Comparison of ENCODE assay signal across 8 cellular contexts in the genomic region with DNA sequence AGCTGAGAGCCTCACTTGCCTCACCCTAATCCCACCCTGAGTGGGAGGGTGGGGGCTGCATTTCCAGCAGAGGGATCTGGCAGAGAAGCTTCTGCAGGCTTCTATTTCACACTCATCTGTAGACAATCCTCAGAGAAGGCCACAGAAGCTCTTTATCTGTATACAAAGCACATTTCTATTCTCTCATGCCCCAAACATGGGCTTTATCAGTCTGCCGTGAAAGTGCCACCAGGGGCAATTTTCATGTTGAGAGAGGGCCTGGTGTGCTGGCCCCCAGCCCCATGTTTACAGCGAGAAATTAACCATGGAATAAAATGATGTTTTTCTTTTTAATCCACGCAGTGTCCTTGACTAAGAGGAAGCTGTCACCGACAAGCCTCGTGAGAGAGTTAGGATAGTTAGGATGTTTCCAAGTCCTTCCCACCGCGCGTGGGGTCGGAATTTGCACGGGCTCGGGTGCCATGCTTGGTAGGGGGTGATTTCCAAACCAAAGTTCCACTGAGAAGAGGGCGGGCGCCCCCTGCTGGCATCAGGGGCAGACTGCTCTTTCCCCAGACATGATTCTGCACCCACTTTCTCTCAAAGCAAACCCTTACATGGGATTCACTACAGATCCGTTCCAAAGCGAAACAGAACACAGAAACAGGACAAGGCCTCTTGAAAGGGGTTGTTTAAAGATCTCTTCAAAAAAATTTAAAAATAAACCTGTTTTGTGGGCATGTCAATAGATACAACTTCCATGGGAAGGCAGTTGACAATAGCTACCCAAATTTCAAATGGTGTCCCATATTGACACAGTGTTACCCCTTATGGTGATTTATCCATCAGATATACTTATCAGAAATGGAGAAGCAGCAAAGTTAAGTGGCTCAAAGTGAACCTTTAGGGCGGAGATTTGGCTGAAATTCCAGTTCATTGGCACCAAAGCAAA. TPM values are rescaled to one million over a fixed set of nuclear protein-coding genes. Genes with fewer than 3 reads are reported as not detected.
DNase-seq lines count a peak whose midpoint lies in the region; ATAC-seq and TF ChIP-seq lines count a peak whose summit lies in the region.

No MANE protein-coding gene starts in this region.

- H3K4me3 ChIP-seq in coronary artery (no peak overlapping the region), lung (no peak overlapping the region)

- H3K27ac ChIP-seq in coronary artery (no peak overlapping the region), lung (ENCODE audit: low read depth in 1 of 2, low read length in 1 of 2) (no peak overlapping the region)

- no peaks in the 10 kb centered on the region for H3K27me3 ChIP-seq in lung (ENCODE audit: control insufficient read depth, insufficient read depth)

- H3K36me3 ChIP-seq in lung (ENCODE audit: control insufficient read depth in 2 of 2, insufficient read depth in 2 of 2, low read length in 2 of 2), result no peaks in the 10 kb centered on the region

- DNase-seq in A172 (ENCODE audit: low spot score) (peak; percentile 35), GM13977 (ENCODE audit: low spot score) (peak; percentile 80), NCI-H2171 treated with DMSO at 0.1 percent for 48 hours (lab: John Stamatoyannopoulos, UW) (peak; percentile 65), coronary artery (ENCODE audit: low spot score) (no peak), lung (ENCODE audit: low spot score) (peak; percentile 74)
- DNase-seq in activated CD4-positive, alpha-beta T cell treated with anti-CD3 and anti-CD28 coated beads, Interleukin-2, amount 50 U/mL, for 1 hour, result peak; percentile 78
- peak; percentile 31 for DNase-seq in stimulated activated CD8-positive, alpha-beta memory T cell treated with anti-CD3 and anti-CD28 coated beads, Interleukin-12 subunit alpha, Interleukin-12 subunit beta, amount 100 ng/mL, for 24 hours (ENCODE audit: extremely low read depth)

- TF ChIP-seq CTCF in GM13977 (IDR thresholded peaks at IDR 0.05; ENCODE audit: extremely low read depth, insufficient read depth, missing control alignments) (peak; percentile 90), coronary artery (IDR thresholded peaks at IDR 0.05) (peak; percentile 86), lung (IDR thresholded peaks at IDR 0.05; ENCODE audit: control extremely low read depth, extremely low read depth) (peak; percentile 57)

- H3K4me1 ChIP-seq in lung (ENCODE audit: control insufficient read depth in 2 of 2, insufficient read depth in 2 of 2, low read length in 2 of 2), result peaks cover 0 to 3% of the 10 kb centered on the region in 2 donors

- peaks cover 0 to 18% of the 10 kb centered on the region in 2 donors for H3K9me3 ChIP-seq in lung (ENCODE audit: control insufficient read depth in 2 of 2, insufficient read depth in 1 of 2, low read length in 1 of 2)

- WGBS in lung, 2 donors, result 16 to 20% methylated on average over 16 of the region's 16 CpGs

- in situ Hi-C loops in GM13977 (cut with MboI; ENCODE audit: low pct_unique_long_range_greater_than_20kb, low sequenced_read_pairs, unreplicated experiment), result loop anchor here (25.0 kb wide), 1 partner anchor 713 kb away; no protein-coding TSS in a partner anchor

- peak; percentile 54 for ATAC-seq in lung (ENCODE audit: insufficient read depth, low FRiP score)
- ATAC-seq in HG03135 (IDR thresholded peaks at IDR 0.05; ENCODE audit: unreplicated experiment), result no peak

RNA-seq across cellular contexts. Expression of a gene that starts 19.4 kb away (rescaled TPM):
- 3.6 and 6.1 TPM in 2 replicates for total RNA-seq in A172 (2014; rRNA removed; shearing (Covaris generic))
- total RNA-seq in lung, result under 1 TPM; 0.18 to 0.23 TPM
- 1 to 10 TPM in 1 of 2 donors, under 1 TPM in 1; 0.61 to 5.4 TPM for polyA plus RNA-seq in lung
